35 cellular contexts compared by ENCODE assay signal in genomic region chr15:28255965-28256364, GRCh38.
"Had no signal": no experiment of that assay in that cellular context is flagged by ENCODE, and none has a peak within 500 bp of the region (broad histone marks: within the 10 kb centered on the region; RNA-seq: fewer than 3 reads in every experiment).

No MANE protein-coding gene starts in this region.

- H3K4me3 ChIP-seq: MG63 had no signal

- H3K27ac ChIP-seq: KMS-11 had no signal

- H3K9me3 ChIP-seq: MG63 had no signal

- H3K9ac ChIP-seq: KMS-11 had no signal

- DNase-seq: Karpas-422, Kasumi-1, MG63, MM.1S, MV-4-11, NCI-H1048, NCI-H1092, NCI-H1092 treated with DMSO at 0.1 percent for 48 hours, NCI-H1105, NCI-H1105 treated with DMSO at 0.1 percent for 48 hours, NCI-H1417, NCI-H1417 treated with DMSO at 0.1 percent for 48 hours, NCI-H1436, NCI-H1436 treated with DMSO at 0.1 percent for 48 hours, NCI-H146, NCI-H1694, NCI-H1694 treated with DMSO at 0.1 percent for 48 hours, NCI-H187, NCI-H187 treated with DMSO at 0.1 percent for 48 hours, NCI-H1930, NCI-H2029, NCI-H2029 treated with DMSO at 0.1 percent for 48 hours, NCI-H2081, NCI-H2081 treated with DMSO at 0.1 percent for 48 hours, NCI-H2107, NCI-H2171, NCI-H2171 treated with DMSO at 0.1 percent for 48 hours, NCI-H2227 treated with DMSO at 0.1 percent for 48 hours, NCI-H226, NCI-H345, NCI-H446, NCI-H446 treated with DMSO at 0.1 percent for 48 hours, NCI-H510A, NCI-H510A treated with DMSO at 0.1 percent for 48 hours had no signal

- H3K27me3 ChIP-seq: MG63 had no signal

- H3K4me2 ChIP-seq: KMS-11 had no signal
